8 cellular contexts compared by ENCODE assay signal in the genomic region with DNA sequence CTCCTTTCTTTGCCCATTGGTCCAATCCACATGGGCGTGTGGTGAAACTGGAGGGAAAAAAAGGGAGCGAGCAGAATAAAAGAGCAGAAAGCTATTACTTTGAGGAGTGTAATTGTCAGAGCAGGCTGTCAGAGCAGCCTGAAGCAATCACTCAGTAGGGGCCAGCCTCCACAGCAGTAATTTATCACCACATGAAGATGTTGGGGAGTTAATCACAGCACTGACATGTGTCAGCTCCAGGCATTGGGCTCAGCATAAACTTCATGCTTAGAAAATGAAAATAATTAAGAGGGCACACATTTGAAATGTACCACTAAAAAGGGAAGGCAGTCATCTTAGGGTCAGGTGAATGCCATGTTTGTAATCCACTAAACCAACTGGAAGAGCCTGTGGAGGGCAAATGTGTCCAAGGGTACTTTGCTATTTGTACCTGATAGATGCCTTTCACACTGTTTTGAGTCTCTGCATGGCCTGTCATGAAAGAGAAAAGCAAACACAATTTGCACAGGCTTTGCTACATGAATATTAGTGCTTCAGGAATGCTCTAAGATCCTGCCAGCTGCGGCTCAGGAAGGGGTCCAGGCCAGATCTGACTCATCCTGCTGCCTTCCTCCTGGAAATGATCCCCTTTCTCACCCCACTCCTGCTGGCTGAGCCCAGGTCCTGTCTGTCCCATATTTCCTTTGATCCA. TPM values are rescaled to one million over a fixed set of nuclear protein-coding genes. Genes with fewer than 3 reads are reported as not detected.
DNase-seq lines count a peak whose midpoint lies in the region; ATAC-seq and TF ChIP-seq lines count a peak whose summit lies in the region.

No MANE protein-coding gene starts in this region.

- TF ChIP-seq CTCF in osteoblast (IDR thresholded peaks at IDR 0.05; ENCODE audit: extremely low read depth, low read depth, low read length): no peak

- DNase-seq in DMS53 (lab: John Stamatoyannopoulos, UW): peak; percentile 73
- peak; percentile 97 for DNase-seq in NCI-H69 (lab: John Stamatoyannopoulos, UW)
- no peak for DNase-seq in effector memory CD4-positive, alpha-beta T cell
- peak; percentile 89 for DNase-seq in osteoblast (ENCODE audit: insufficient read length, low spot score, missing footprints)
- DNase-seq in stimulated activated CD4-positive, alpha-beta T cell treated with anti-CD3 and anti-CD28 coated beads, Interleukin-1b, Interleukin-23, amount 100 ng/mL, for 48 hours: no peak
- no peak for DNase-seq in left lobe of liver (ENCODE audit: low spot score)
- no peak for DNase-seq in pons (ENCODE audit: low spot score)

- no peak overlapping the region for H3K4me3 ChIP-seq in effector memory CD4-positive, alpha-beta T cell (ENCODE audit: insufficient read depth, low read depth, low read length, poor library complexity, severe bottlenecking)
- H3K4me3 ChIP-seq in osteoblast (ENCODE audit: insufficient read depth, low read length): peak overlapping the region; percentile 1

- peaks cover 9% of the 10 kb centered on the region for H3K36me3 ChIP-seq in effector memory CD4-positive, alpha-beta T cell (ENCODE audit: control insufficient read depth, insufficient read depth, low read length)
- H3K36me3 ChIP-seq in osteoblast (ENCODE audit: insufficient read depth, low read length): no peaks in the 10 kb centered on the region

- H3K79me2 ChIP-seq in osteoblast (ENCODE audit: insufficient read depth, low read length): peaks cover 20% of the 10 kb centered on the region

- H3K27ac ChIP-seq in effector memory CD4-positive, alpha-beta T cell (ENCODE audit: insufficient read depth, low read length, poor library complexity, severe bottlenecking): peak overlapping the region; percentile 51
- H3K27ac ChIP-seq in osteoblast (ENCODE audit: low read depth, low read length): peak overlapping the region; percentile 71

- no peak overlapping the region for H2AFZ ChIP-seq in osteoblast (ENCODE audit: low read length)

- H3K4me2 ChIP-seq in osteoblast (ENCODE audit: insufficient read depth, low read length): peak overlapping the region; percentile 96

- H3K9me3 ChIP-seq in effector memory CD4-positive, alpha-beta T cell (ENCODE audit: control insufficient read depth, low read length): no peaks in the 10 kb centered on the region
- H3K9me3 ChIP-seq in osteoblast (ENCODE audit: low read depth, low read length): no peaks in the 10 kb centered on the region

- no peaks in the 10 kb centered on the region for H4K20me1 ChIP-seq in osteoblast (ENCODE audit: insufficient read depth, low read length)

- no peaks in the 10 kb centered on the region for H3K27me3 ChIP-seq in effector memory CD4-positive, alpha-beta T cell (replicated peaks; ENCODE audit: control insufficient read depth, insufficient read depth, low read length, poor library complexity, severe bottlenecking)
- H3K27me3 ChIP-seq in osteoblast (ENCODE audit: insufficient read depth, low read length): no peaks in the 10 kb centered on the region

- peaks cover 31% of the 10 kb centered on the region for H3K4me1 ChIP-seq in effector memory CD4-positive, alpha-beta T cell (ENCODE audit: control insufficient read depth, insufficient read depth, low read length, poor library complexity, severe bottlenecking)
- H3K4me1 ChIP-seq in osteoblast (ENCODE audit: insufficient read depth, low read length): peaks cover 50% of the 10 kb centered on the region

- ATAC-seq in left lobe of liver (no peak), HG02642 (IDR thresholded peaks at IDR 0.05; ENCODE audit: poor library complexity, unreplicated experiment) (no peak)

RNA-seq across cellular contexts. Expression of gene PTGER4, which starts 2.9 kb away (rescaled TPM):
- total RNA-seq in osteoblast (10.6 and 15.2 TPM in 2 replicates), left lobe of liver (0.96 TPM)

Comparison
In these comparisons a context has a peak if more than half of its experiments do, and no peak if none do; other contexts are left out.
1. DNase-seq: peak in DMS53 (single experiment), NCI-H69 (single experiment) and osteoblast (single experiment); none in effector memory CD4-positive, alpha-beta T cell (0 of 3), stimulated activated CD4-positive, alpha-beta T cell treated with anti-CD3 and anti-CD28 coated beads, Interleukin-1b, Interleukin-23, amount 100 ng/mL, for 48 hours (single experiment), left lobe of liver (single experiment) and pons (single experiment).